In genomic region chr20:16271450-16271849, GRCh38 we compare ENCODE assay signal across 28 cellular contexts.
DNase-seq lines count a peak whose midpoint lies in the region; TF ChIP-seq lines count a peak whose summit lies in the region.
"Had no signal": no experiment of that assay in that cellular context is flagged by ENCODE, and none has a peak within 500 bp of the region (broad histone marks: within the 10 kb centered on the region; RNA-seq: fewer than 3 reads in every experiment).

No MANE protein-coding gene starts in this region.

- H3K36me3 ChIP-seq in endodermal cell (ENCODE audit: control insufficient read depth, insufficient read depth, low read length) = no peaks in the 10 kb centered on the region
- H3K36me3 ChIP-seq: HAP-1, SJSA1 had no signal

- no peaks in the 10 kb centered on the region for H3K27me3 ChIP-seq in endodermal cell (ENCODE audit: control insufficient read depth, insufficient read depth, low read length, poor library complexity, severe bottlenecking)
- H3K27me3 ChIP-seq: SJSA1 had no signal

- TF ChIP-seq CTCF in endodermal cell (conservative IDR thresholded peaks at IDR 0.05) (no peak), nephron (IDR thresholded peaks at IDR 0.05; ENCODE audit: unreplicated experiment in 3 of 3) (no peak)

- WGBS in endodermal cell (ENCODE audit: insufficient coverage in 1 of 2, insufficient read length in 1 of 2), 2 experiments = 45% methylated on average over 1 of the region's 1 CpG; no CpG with 5 or more reads in 1 of the 2 experiments

- H3K27me3 Mint-ChIP-seq in endodermal cell (ENCODE audit: insufficient read depth) (no peaks in the 10 kb centered on the region), nephron (ENCODE audit: low read depth) (peaks cover 3% of the 10 kb centered on the region)
- H3K27me3 Mint-ChIP-seq: B cell had no signal

- H3K27ac Mint-ChIP-seq in endodermal cell (peak overlapping the region; percentile 23), nephron (peak overlapping the region; percentile 39 to 94 (median 90))
- H3K27ac Mint-ChIP-seq: B cell; CD14-positive monocyte; CD8-positive, alpha-beta memory T cell; HFFc6 had no signal

- DNase-seq in DMS53 treated with DMSO at 0.1 percent for 48 hours (lab: John Stamatoyannopoulos, UW; ENCODE audit: unreplicated experiment) = peak; percentile 59
- DNase-seq in NCI-H82 (lab: John Stamatoyannopoulos, UW) = peak; percentile 90
- no peak for DNase-seq in endodermal cell
- DNase-seq in cardiac septum (ENCODE audit: low spot score) = no peak
- DNase-seq in C1 segment of cervical spinal cord (lab: John Stamatoyannopoulos, UW) = no peak
- no peak for DNase-seq in SHP77 treated with DMSO at 0.1 percent for 48 hours (lab: John Stamatoyannopoulos, UW)
- DNase-seq in T-helper 9 cell = no peak
- DNase-seq: CD8-positive, alpha-beta memory T cell; EL; GDM1; GOT3; HFFc6; NCI-H1092; NCI-H1417 treated with DMSO at 0.1 percent for 48 hours; NCI-H1694 treated with DMSO at 0.1 percent for 48 hours; NCI-H2081; NCI-H2171; NCI-H226; NCI-H510A; NCI-H748 treated with DMSO at 0.1 percent for 48 hours; NK-92 treated with Interleukin-12 subunit alpha and Interleukin-12 subunit beta, amount 100 ng/mL, for 24 hours; PC-3 had no signal

- H3K4me1 ChIP-seq in endodermal cell (ENCODE audit: control insufficient read depth, insufficient read depth, low read length) = peaks cover 18% of the 10 kb centered on the region
- H3K4me1 ChIP-seq: HAP-1, SJSA1 had no signal

- peaks cover 50% of the 10 kb centered on the region for H3K4me1 Mint-ChIP-seq in endodermal cell
- peaks cover 38% of the 10 kb centered on the region for H3K4me1 Mint-ChIP-seq in nephron
- H3K4me1 Mint-ChIP-seq: CD8-positive, alpha-beta memory T cell had no signal

- H3K4me3 ChIP-seq in endodermal cell (ENCODE audit: low read length) = no peak overlapping the region
- H3K4me3 ChIP-seq: GM12878, HAP-1, SJSA1 had no signal

- no peak overlapping the region for H3K27ac ChIP-seq in endodermal cell (ENCODE audit: low read depth, low read length)
- H3K27ac ChIP-seq: SJSA1 had no signal

- H3K9me3 ChIP-seq in endodermal cell (ENCODE audit: control insufficient read depth, low read length) = peaks cover 8% of the 10 kb centered on the region
- H3K9me3 ChIP-seq: HAP-1, SJSA1 had no signal

- no peak overlapping the region for H3K4me3 Mint-ChIP-seq in endodermal cell
- H3K4me3 Mint-ChIP-seq in nephron = no peak overlapping the region
- H3K4me3 Mint-ChIP-seq: B cell; CD14-positive monocyte; CD8-positive, alpha-beta memory T cell; HFFc6 had no signal

- H3K9me3 Mint-ChIP-seq in endodermal cell (peaks cover 8% of the 10 kb centered on the region), nephron (peaks cover 8% of the 10 kb centered on the region)

- H3K36me3 Mint-ChIP-seq in endodermal cell (ENCODE audit: low read depth) = peaks cover 20% of the 10 kb centered on the region
- peaks cover 20% of the 10 kb centered on the region for H3K36me3 Mint-ChIP-seq in nephron (ENCODE audit: low read depth)

- H3K9ac ChIP-seq in endodermal cell (ENCODE audit: extremely low read depth, low read length, poor library complexity, severe bottlenecking) = no peak overlapping the region

- intact Hi-C loops in cardiac septum (cut with DNase I) = no loop called here

Comparison
In these comparisons a context has a peak if more than half of its experiments do, and no peak if none do; other contexts are left out.
1. DNase-seq: peak in DMS53 treated with DMSO at 0.1 percent for 48 hours (single experiment) and NCI-H82 (single experiment); none in endodermal cell (single experiment), cardiac septum (single experiment), C1 segment of cervical spinal cord (0 of 14), SHP77 treated with DMSO at 0.1 percent for 48 hours (single experiment) and T-helper 9 cell (single experiment).